ENCODE assay signal across 9 cellular contexts in genomic region chr2:100292022-100292580, GRCh38. TPM values are rescaled to one million over a fixed set of nuclear protein-coding genes. Genes with fewer than 3 reads are reported as not detected.
DNase-seq lines count a peak whose midpoint lies in the region; ATAC-seq and TF ChIP-seq lines count a peak whose summit lies in the region.
"Had no signal": no experiment of that assay in that cellular context is flagged by ENCODE, and none has a peak within 500 bp of the region (broad histone marks: within the 10 kb centered on the region; RNA-seq: fewer than 3 reads in every experiment).

No MANE protein-coding gene starts in this region.

- no peaks in the 10 kb centered on the region for H3K36me3 Mint-ChIP-seq in activated naive CD4-positive, alpha-beta T cell treated with anti-CD3 and anti-CD28 coated beads, Interleukin-2, amount 50 U/mL, for 72 hours

- peak overlapping the region; percentile 63 for H3K27ac ChIP-seq in temporal lobe (ENCODE audit: low read depth, low read length)

- H3K4me3 ChIP-seq in GM12865 (ENCODE audit: low read depth, low read length), result no peak overlapping the region

- H3K27ac Mint-ChIP-seq in activated naive CD4-positive, alpha-beta T cell treated with anti-CD3 and anti-CD28 coated beads, Interleukin-2, amount 50 U/mL, for 72 hours, result no peak overlapping the region

- peak; percentile 4 for DNase-seq in GM12865 (ENCODE audit: low read depth)
- peak; percentile 85 for DNase-seq in NOMO-1 treated with DMSO at 0.1 percent for 48 hours (lab: John Stamatoyannopoulos, UW; ENCODE audit: unreplicated experiment)
- DNase-seq in activated naive CD4-positive, alpha-beta T cell treated with anti-CD3 and anti-CD28 coated beads, Interleukin-2, amount 50 U/mL, for 72 hours (ENCODE audit: low spot score in 2 of 2), result peak in 1 of 2 donors; percentile 31
- peak; percentile 97 for DNase-seq in kidney glomerular epithelial cell (lab: John Stamatoyannopoulos, UW)
- DNase-seq in C1 segment of cervical spinal cord (lab: John Stamatoyannopoulos, UW), result no peak
- DNase-seq in KG1 (lab: John Stamatoyannopoulos, UW), result no peak

- H3K9me3 Mint-ChIP-seq in activated naive CD4-positive, alpha-beta T cell treated with anti-CD3 and anti-CD28 coated beads, Interleukin-2, amount 50 U/mL, for 72 hours, result no peaks in the 10 kb centered on the region

- peak; percentile 71 for ATAC-seq in activated naive CD4-positive, alpha-beta T cell treated with anti-CD3 and anti-CD28 coated beads, Interleukin-2, amount 50 U/mL, for 72 hours
- ATAC-seq in HG02678 (IDR thresholded peaks at IDR 0.05; ENCODE audit: unreplicated experiment), result no peak

- no peak for TF ChIP-seq CTCF in GM12865 (IDR thresholded peaks at IDR 0.05; ENCODE audit: insufficient read depth, low read depth, low read length, missing control alignments)

RNA-seq across cellular contexts. Expression of gene LONRF2, which starts 30.2 kb away (rescaled TPM):
- under 1 TPM in 1 of 2 donors, not detected in 1; 0.04 TPM for total RNA-seq in activated naive CD4-positive, alpha-beta T cell treated with anti-CD3 and anti-CD28 coated beads, Interleukin-2, amount 50 U/mL, for 72 hours
- total RNA-seq in temporal lobe, result 70.8 TPM
- total RNA-seq: pulmonary artery endothelial cell had no signal

Comparison
In these comparisons a context has a peak if more than half of its experiments do, and no peak if none do; other contexts are left out.
1. DNase-seq: peak in GM12865 (single experiment), NOMO-1 treated with DMSO at 0.1 percent for 48 hours (single experiment) and kidney glomerular epithelial cell (single experiment); none in C1 segment of cervical spinal cord (0 of 14) and KG1 (single experiment).
2. RNA of gene LONRF2, which starts 30.2 kb away (total RNA-seq): 70.8 TPM in temporal lobe (single experiment); 0.04 TPM in activated naive CD4-positive, alpha-beta T cell treated with anti-CD3 and anti-CD28 coated beads, Interleukin-2, amount 50 U/mL, for 72 hours; every median in the first group is over 10 times any median in the second.